In the genomic region with DNA sequence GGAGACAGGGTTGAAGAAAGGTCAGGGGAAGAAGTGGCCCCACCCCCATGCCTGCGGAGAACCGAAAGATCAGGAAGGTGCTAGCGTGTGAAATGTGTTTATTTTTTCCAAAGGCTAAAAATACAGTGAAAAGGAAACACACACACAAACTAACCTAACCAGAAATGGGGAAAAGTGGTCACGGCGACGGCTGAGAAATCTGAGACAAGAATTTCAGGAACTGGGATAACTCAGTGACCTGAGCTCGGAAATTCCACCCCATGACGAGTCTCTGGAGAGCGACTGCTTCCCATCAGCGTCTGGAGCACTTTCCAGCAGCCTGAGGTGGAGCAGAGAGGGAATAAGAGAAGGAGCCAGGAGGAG, we compare ENCODE assay signal across 11 cellular contexts. TPM values are rescaled to one million over a fixed set of nuclear protein-coding genes. Genes with fewer than 3 reads are reported as not detected.
A peak's percentile ranks its signal among the peaks of the same experiment; 100 is the strongest.
DNase-seq lines count a peak whose midpoint lies in the region; ATAC-seq and TF ChIP-seq lines count a peak whose summit lies in the region.
"Had no signal": no experiment of that assay in that cellular context is flagged by ENCODE, and none has a peak within 500 bp of the region (broad histone marks: within the 10 kb centered on the region; RNA-seq: fewer than 3 reads in every experiment).

No MANE protein-coding gene starts in this region.

- no peak overlapping the region for H2AK5ac ChIP-seq in H9 (ENCODE audit: insufficient read length, low read length)

- H3K36me3 Mint-ChIP-seq in H9 (ENCODE audit: insufficient read depth in 1 of 3, low read depth in 3 of 3) (no peaks in the 10 kb centered on the region), T-cell (no peaks in the 10 kb centered on the region)

- H3T11ph ChIP-seq in H9 (ENCODE audit: low read length): no peak overlapping the region

- H3K9me3 Mint-ChIP-seq in H9 (no peaks in the 10 kb centered on the region), T-cell (no peaks in the 10 kb centered on the region)
- H3K9me3 Mint-ChIP-seq: activated B cell treated with CpG ODN at 0.5 μM for 24 hours had no signal

- no peak overlapping the region for H2BK120ac ChIP-seq in H9 (ENCODE audit: low read depth, low read length, poor library complexity, severe bottlenecking)

- H3K9ac ChIP-seq in H9 (ENCODE audit: extremely low read depth, insufficient read length, low read length) (no peak overlapping the region), skeletal muscle tissue (ENCODE audit: low read depth in 1 of 3, low read length in 3 of 3) (peak overlapping the region in 1 of 3 donors; percentile 27)

- H3K79me2 ChIP-seq in H9 (ENCODE audit: insufficient read depth, low read length): no peaks in the 10 kb centered on the region

- no peaks in the 10 kb centered on the region for H4K20me1 ChIP-seq in H9 (ENCODE audit: control insufficient read depth, insufficient read depth, insufficient read length)

- peak overlapping the region; percentile 42 for H3K4me2 ChIP-seq in H9 (ENCODE audit: insufficient read depth, insufficient read length, low read length)

- no peak for TF ChIP-seq CTCF in H9 (conservative IDR thresholded peaks at IDR 0.05)
- TF ChIP-seq CTCF in coronary artery (IDR thresholded peaks at IDR 0.05): no peak

- DNase-seq in H9 (peak; percentile 71), coronary artery (ENCODE audit: low spot score) (no peak), iPS-NIHi7 (ENCODE audit: extremely low spot score) (peak; percentile 46), NCI-H2227 treated with DMSO at 0.1 percent for 48 hours (lab: John Stamatoyannopoulos, UW) (no peak), T-cell (no peak)
- DNase-seq in stimulated activated CD4-positive, alpha-beta T cell treated with anti-CD3 and anti-CD28 coated beads, Interleukin-4, amount 100 ng/mL, for 4 hours: no peak
- DNase-seq: activated B cell treated with CpG ODN at 0.5 μM for 24 hours, NCI-H510A had no signal

- no peaks in the 10 kb centered on the region for H3K36me3 ChIP-seq in skeletal muscle tissue (ENCODE audit: control insufficient read depth in 3 of 3, insufficient read depth in 3 of 3, low read length in 3 of 3)
- H3K36me3 ChIP-seq: HAP-1 had no signal

- H3K23me2 ChIP-seq in H9 (ENCODE audit: insufficient read length, low read depth, low read length, poor library complexity, severe bottlenecking): no peaks in the 10 kb centered on the region

- H3K18ac ChIP-seq in H9 (ENCODE audit: insufficient read length, low read depth, low read length): no peak overlapping the region

- H2BK15ac ChIP-seq in H9 (ENCODE audit: low read depth, low read length): no peak overlapping the region

- peaks cover 28 to 50% of the 10 kb centered on the region in 2 experiments for H3K4me1 Mint-ChIP-seq in H9
- H3K4me1 Mint-ChIP-seq in T-cell: no peaks in the 10 kb centered on the region
- H3K4me1 Mint-ChIP-seq: activated B cell treated with CpG ODN at 0.5 μM for 24 hours had no signal

- H3K4me3 Mint-ChIP-seq in H9 (peak overlapping the region; percentile 37 to 54), T-cell (no peak overlapping the region)
- H3K4me3 Mint-ChIP-seq: activated B cell treated with CpG ODN at 0.5 μM for 24 hours had no signal

- no peaks in the 10 kb centered on the region for H3K79me1 ChIP-seq in H9 (ENCODE audit: insufficient read depth, low read depth, low read length, poor library complexity, severe bottlenecking)

- no peaks in the 10 kb centered on the region for H3K9me3 ChIP-seq in H9 (ENCODE audit: control insufficient read depth, low read depth, low read length)
- H3K9me3 ChIP-seq in skeletal muscle tissue (ENCODE audit: control insufficient read depth in 3 of 3, low read length in 3 of 3): no peaks in the 10 kb centered on the region
- H3K9me3 ChIP-seq: HAP-1 had no signal

- H2BK12ac ChIP-seq in H9 (ENCODE audit: insufficient read length, low read depth, low read length): no peak overlapping the region

- H3K27ac ChIP-seq in H9 (ENCODE audit: insufficient read length, low read depth, low read length) (no peak overlapping the region), coronary artery (peak overlapping the region in 1 of 2 donors; percentile 51), skeletal muscle tissue (ENCODE audit: low read depth, low read length) (peak overlapping the region; percentile 50)

- H3K27me3 ChIP-seq in H9 (ENCODE audit: insufficient read depth, low read length): no peaks in the 10 kb centered on the region
- peaks cover 3 to 12% (median 6%) of the 10 kb centered on the region in 3 donors for H3K27me3 ChIP-seq in skeletal muscle tissue (ENCODE audit: control insufficient read depth in 3 of 3, insufficient read depth in 3 of 3, low read length in 3 of 3)

- H3K4ac ChIP-seq in H9 (ENCODE audit: low read depth, low read length): no peak overlapping the region

- H3K4me1 ChIP-seq in H9 (ENCODE audit: insufficient read depth, low read length) (peaks cover 4% of the 10 kb centered on the region; the same call in 1 of the 2 replicates), skeletal muscle tissue (ENCODE audit: control insufficient read depth in 3 of 3, insufficient read depth in 3 of 3, low read length in 3 of 3) (peaks cover 0 to 15% (median 4%) of the 10 kb centered on the region in 3 donors)

- H3K4me3 ChIP-seq in coronary artery (peak overlapping the region; percentile 54), skeletal muscle tissue (ENCODE audit: low read length in 3 of 3) (peak overlapping the region in 2 of 3 donors; percentile 23 to 26)
- H3K4me3 ChIP-seq: HAP-1 had no signal

- H3K14ac ChIP-seq in H9 (ENCODE audit: insufficient read depth, low read length): no peak overlapping the region

- no peak overlapping the region for H2BK20ac ChIP-seq in H9 (ENCODE audit: low read depth, low read length, poor library complexity, severe bottlenecking)

- no peak overlapping the region for H4K91ac ChIP-seq in H9 (ENCODE audit: insufficient read length, low read depth, low read length)

- no peak overlapping the region for H4K5ac ChIP-seq in H9 (ENCODE audit: insufficient read length, low read depth, low read length)

- no peak overlapping the region for H2BK5ac ChIP-seq in H9 (ENCODE audit: insufficient read length, low read length)

- peak overlapping the region in 1 of 3 experiments; percentile 38; a peak in 2 of 7 replicates for H3K27ac Mint-ChIP-seq in H9
- peak overlapping the region in 1 of 2 donors; percentile 23 for H3K27ac Mint-ChIP-seq in T-cell

- H3K27me3 Mint-ChIP-seq in H9 (ENCODE audit: low read depth): peaks cover 17% of the 10 kb centered on the region
- peaks cover 24 to 29% of the 10 kb centered on the region in 2 donors for H3K27me3 Mint-ChIP-seq in T-cell

- no peak overlapping the region for H3K23ac ChIP-seq in H9 (ENCODE audit: insufficient read length, low read depth, low read length)

- WGBS in H9 (ENCODE audit: extremely low coverage, insufficient read length, low lambda C conversion rate): no CpG with 5 or more reads among the region's 10 CpGs

- CTCF ChIA-PET in T-cell (lab: Charles Lee): no interaction called here

- POLR2A ChIA-PET in T-cell (lab: Charles Lee): no interaction called here

- H4K8ac ChIP-seq in H9 (replicated peaks; ENCODE audit: insufficient read length, low read depth, low read length): no peak overlapping the region

- no peak for ATAC-seq in HG03521 (IDR thresholded peaks at IDR 0.05; ENCODE audit: unreplicated experiment)
- ATAC-seq in T-cell (replicated peaks in 1 of 4): no peak

- H2AFZ ChIP-seq in H9 (ENCODE audit: low read length): no peak overlapping the region

- H3K56ac ChIP-seq in H9 (ENCODE audit: insufficient read length, low read depth, low read length): no peak overlapping the region

RNA-seq across cellular contexts. Expression of a gene that starts 16.6 kb away (rescaled TPM):
- total RNA-seq in H9 (2021): 9.5 and 9.7 TPM in 2 replicates
- total RNA-seq in skeletal muscle tissue: under 0.01 TPM
- 10 to 100 TPM in 1 of 5 donors, 1 to 10 TPM in 4; 2.6 to 10.5 (median 5.0) TPM for total RNA-seq in T-cell

RNA-seq across cellular contexts. Expression of a gene that starts 30.3 kb away (rescaled TPM):
- total RNA-seq in H9 (2021) (98.1 and 104 TPM in 2 replicates), skeletal muscle tissue (56.9 TPM), T-cell (100 to 1,000 TPM in 3 of 5 donors, 10 to 100 TPM in 2; 86.8 to 158 (median 144) TPM)

RNA-seq across cellular contexts. Expression of a gene that starts 43.0 kb away (rescaled TPM):
- total RNA-seq in H9 (2021) (40.8 and 43.6 TPM in 2 replicates), skeletal muscle tissue (5.7 TPM), T-cell (10 to 100 TPM; 55.6 to 83.0 (median 68.1) TPM)

Comparison
In these comparisons a context has a peak if more than half of its experiments do, and no peak if none do; other contexts are left out.
1. DNase-seq: peak in H9 (single experiment) and iPS-NIHi7 (single experiment); none in coronary artery (single experiment), NCI-H2227 treated with DMSO at 0.1 percent for 48 hours (single experiment), stimulated activated CD4-positive, alpha-beta T cell treated with anti-CD3 and anti-CD28 coated beads, Interleukin-4, amount 100 ng/mL, for 4 hours (0 of 2) and T-cell (0 of 34).
2. H3K4me3 Mint-ChIP-seq: peak in H9 (2 of 2); none in T-cell (0 of 3).